In genomic region chr7:35670856-35671569, GRCh38 we compare ENCODE assay signal across 30 cellular contexts. TPM values are rescaled to one million over a fixed set of nuclear protein-coding genes. Genes with fewer than 3 reads are reported as not detected.
DNase-seq lines count a peak whose midpoint lies in the region; ATAC-seq and TF ChIP-seq lines count a peak whose summit lies in the region.
"Had no signal": no experiment of that assay in that cellular context is flagged by ENCODE, and none has a peak within 500 bp of the region (broad histone marks: within the 10 kb centered on the region; RNA-seq: fewer than 3 reads in every experiment).

No MANE protein-coding gene starts in this region.

- H3K9me3 ChIP-seq in IMR-90 (ENCODE audit: control insufficient read depth, insufficient read depth, low read length) (no peaks in the 10 kb centered on the region), ectodermal cell (ENCODE audit: control insufficient read depth, low read length) (no peaks in the 10 kb centered on the region), mesenchymal stem cell (ENCODE audit: control insufficient read depth, low read length) (no peaks in the 10 kb centered on the region)
- H3K9me3 ChIP-seq: HAP-1, mucosa of descending colon, SJCRH30, tibial artery, vagina had no signal

- no peak overlapping the region for H2AK9ac ChIP-seq in IMR-90 (replicated peaks; ENCODE audit: low read depth, low read length, poor library complexity)

- H3K23ac ChIP-seq in IMR-90 (ENCODE audit: low read depth, low read length): no peak overlapping the region
- H3K23ac ChIP-seq in mesenchymal stem cell (ENCODE audit: low read length in 2 of 2): no peak overlapping the region

- no peak overlapping the region for H3K56ac ChIP-seq in IMR-90 (ENCODE audit: extremely low read depth, insufficient read depth, low read length)

- TF ChIP-seq POLR2A in IMR-90 (IDR thresholded peaks at IDR 0.05; ENCODE audit: low read depth, low read length): no peak

- H3K4ac ChIP-seq in IMR-90 (ENCODE audit: low read depth, low read length) (no peak overlapping the region), mesenchymal stem cell (ENCODE audit: low read depth in 1 of 2, low read length in 2 of 2) (no peak overlapping the region)

- dilution Hi-C loops in IMR-90 (cut with HindIII; ENCODE audit: low sequenced_read_pairs, unreplicated experiment): no loop called here

- H3K18ac ChIP-seq in IMR-90 (ENCODE audit: low read depth, low read length) (no peak overlapping the region), mesenchymal stem cell (ENCODE audit: low read depth in 1 of 2, low read length in 2 of 2) (no peak overlapping the region)

- BruUV-seq in IMR-90 (replicated peaks; lab: Mats Ljungman, UMichigan): no TSS peak

- peaks cover 15 to 39% of the 10 kb centered on the region in 2 experiments for H3K79me1 ChIP-seq in IMR-90 (ENCODE audit: low read depth in 1 of 2, low read length in 2 of 2)
- H3K79me1 ChIP-seq in mesenchymal stem cell (replicated peaks; ENCODE audit: low read length, poor library complexity, severe bottlenecking): peaks cover 13% of the 10 kb centered on the region

- H4K91ac ChIP-seq in IMR-90 (ENCODE audit: insufficient read depth, low read depth, low read length) (no peak overlapping the region), mesenchymal stem cell (ENCODE audit: low read length) (no peak overlapping the region)

- H3K9ac ChIP-seq in IMR-90 (ENCODE audit: low read depth, low read length) (no peak overlapping the region), mesenchymal stem cell (ENCODE audit: low read length) (no peak overlapping the region)

- TF ChIP-seq CTCF in IMR-90 (conservative IDR thresholded peaks at IDR 0.05; ENCODE audit: low read depth, low read length): no peak
- no peak for TF ChIP-seq CTCF in natural killer cell (IDR thresholded peaks at IDR 0.05)

- peak overlapping the region in 1 of 2 donors; percentile 25 for H3K4me3 Mint-ChIP-seq in activated T-cell treated with anti-CD3 and anti-CD28 coated beads, Interleukin-2, amount 50 U/mL, for 72 hours
- H3K4me3 Mint-ChIP-seq in natural killer cell: no peak overlapping the region
- H3K4me3 Mint-ChIP-seq: activated naive CD8-positive, alpha-beta T cell treated with anti-CD3 and anti-CD28 coated beads, Interleukin-2, amount 10 ng/mL, durations not matched to agents 7 days and 5 days; CD4-positive, alpha-beta T cell; effector memory CD8-positive, alpha-beta T cell; nephron had no signal

- POLR2A ChIA-PET in IMR-90 (lab: Charles Lee; ENCODE audit: unreplicated experiment): no interaction called here

- TF ChIP-seq RAD21 in IMR-90 (IDR thresholded peaks at IDR 0.05; ENCODE audit: low read length): no peak

- DNase-seq in activated T-cell treated with anti-CD3 and anti-CD28 coated beads, Interleukin-2, amount 50 U/mL, for 72 hours: no peak
- DNase-seq in activated T-cell treated with anti-CD3 and anti-CD28 coated beads for 4 hours (no peak), IMR-90 (no peak), natural killer cell (no peak), mesenchymal stem cell (no peak), H4 (ENCODE audit: low spot score) (no peak), middle frontal gyrus (ENCODE audit: extremely low spot score, low spot score) (no peak)
- DNase-seq: activated CD4-positive, alpha-beta T cell treated with anti-CD3 and anti-CD28 coated beads, Interleukin-2, amount 50 U/mL, for 48 hours; activated CD8-positive, alpha-beta memory T cell treated with anti-CD3 and anti-CD28 coated beads, Interleukin-2, amount 50 U/mL, for 4 hours; activated naive CD8-positive, alpha-beta T cell treated with anti-CD3 and anti-CD28 coated beads, Interleukin-2, amount 10 ng/mL, durations not matched to agents 7 days and 5 days; CD4-positive, alpha-beta T cell; cortex of kidney; DMS79 treated with DMSO at 0.1 percent for 48 hours; effector memory CD8-positive, alpha-beta T cell; GF-D8; head of caudate nucleus; kidney; mucosa of descending colon; NCI-H1436; NCI-H2107; NCI-H446 treated with DMSO at 0.1 percent for 48 hours; NCI-H82; SJCRH30; stimulated activated CD4-positive, alpha-beta T cell treated with anti-CD3 and anti-CD28 coated beads, Interleukin-4, amount 100 ng/mL, for 1 hour; tibial artery had no signal

- WGBS in IMR-90 (ENCODE audit: extremely low coverage in 2 of 2, insufficient read length in 1 of 2), 2 experiments: no CpG with 5 or more reads among the region's 3 CpGs
- WGBS in ectodermal cell, 2 experiments: 56% methylated on average over 2 of the region's 3 CpGs; no CpG with 5 or more reads in 1 of the 2 experiments
- no CpG with 5 or more reads among the region's 3 CpGs for WGBS in mesenchymal stem cell

- H3K14ac ChIP-seq in IMR-90 (replicated peaks; ENCODE audit: low read depth, low read length) (no peak overlapping the region), mesenchymal stem cell (ENCODE audit: low read length in 2 of 2) (no peak overlapping the region)

- intact Hi-C loops in IMR-90 (cut with micrococcal nuclease): no loop called here
- intact Hi-C loops in natural killer cell (cut with micrococcal nuclease): no loop called here

- H3K27ac ChIP-seq in IMR-90 (ENCODE audit: insufficient read depth, low read length): no peak overlapping the region; the same call in 1 of the 2 replicates
- peak overlapping the region; percentile 2 for H3K27ac ChIP-seq in ectodermal cell (ENCODE audit: insufficient read depth, low read depth, low read length, poor library complexity, severe bottlenecking)
- H3K27ac ChIP-seq in mesenchymal stem cell (ENCODE audit: low read length, poor library complexity, severe bottlenecking): no peak overlapping the region
- H3K27ac ChIP-seq: SJCRH30, tibial artery, vagina had no signal

- no peaks in the 10 kb centered on the region for H3K27me3 Mint-ChIP-seq in activated T-cell treated with anti-CD3 and anti-CD28 coated beads, Interleukin-2, amount 50 U/mL, for 72 hours (ENCODE audit: low read depth)
- H3K27me3 Mint-ChIP-seq in natural killer cell (ENCODE audit: low read depth in 2 of 2): no peaks in the 10 kb centered on the region
- H3K27me3 Mint-ChIP-seq: activated naive CD8-positive, alpha-beta T cell treated with anti-CD3 and anti-CD28 coated beads, Interleukin-2, amount 10 ng/mL, durations not matched to agents 7 days and 5 days; CD4-positive, alpha-beta T cell; effector memory CD8-positive, alpha-beta T cell had no signal

- H2BK15ac ChIP-seq in IMR-90 (ENCODE audit: low read depth, low read length) (no peak overlapping the region), mesenchymal stem cell (ENCODE audit: low read depth, poor library complexity, severe bottlenecking) (no peak overlapping the region)

- no peak overlapping the region for H2BK120ac ChIP-seq in IMR-90 (ENCODE audit: low read depth, low read length)
- H2BK120ac ChIP-seq in mesenchymal stem cell (ENCODE audit: low read depth, low read length): no peak overlapping the region

- H3K4me1 ChIP-seq in IMR-90 (ENCODE audit: control insufficient read depth, insufficient read depth, low read length): no peaks in the 10 kb centered on the region
- H3K4me1 ChIP-seq in ectodermal cell (ENCODE audit: control insufficient read depth, insufficient read depth, low read length): peaks cover 6% of the 10 kb centered on the region
- H3K4me1 ChIP-seq in mesenchymal stem cell (ENCODE audit: control insufficient read depth, insufficient read depth, low read depth, low read length): no peaks in the 10 kb centered on the region
- H3K4me1 ChIP-seq: SJCRH30, vagina had no signal

- H3K27ac Mint-ChIP-seq in activated T-cell treated with anti-CD3 and anti-CD28 coated beads, Interleukin-2, amount 50 U/mL, for 72 hours: peak overlapping the region; percentile 84
- H3K27ac Mint-ChIP-seq in natural killer cell: peak overlapping the region; percentile 9 to 34
- H3K27ac Mint-ChIP-seq: activated naive CD8-positive, alpha-beta T cell treated with anti-CD3 and anti-CD28 coated beads, Interleukin-2, amount 10 ng/mL, durations not matched to agents 7 days and 5 days; CD4-positive, alpha-beta T cell; nephron had no signal

- in situ Hi-C loops in IMR-90 (cut with MboI; ENCODE audit: low sequenced_read_pairs): no loop called here

- H3K36me3 ChIP-seq in IMR-90 (ENCODE audit: control insufficient read depth, insufficient read depth, low read length) (peaks cover 6% of the 10 kb centered on the region), ectodermal cell (ENCODE audit: control insufficient read depth, insufficient read depth, low read length) (peaks cover 15% of the 10 kb centered on the region), mesenchymal stem cell (ENCODE audit: control insufficient read depth in 1 of 2, insufficient read depth in 2 of 2, low read depth in 1 of 2, low read length in 2 of 2) (peaks cover 0 to 52% of the 10 kb centered on the region in 2 experiments)
- H3K36me3 ChIP-seq: HAP-1 had no signal

- H2AK5ac ChIP-seq in IMR-90 (ENCODE audit: low read depth, low read length) (no peak overlapping the region), mesenchymal stem cell (ENCODE audit: low read length, severe bottlenecking) (no peak overlapping the region)

- H4K5ac ChIP-seq in IMR-90 (ENCODE audit: low read depth, low read length): no peak overlapping the region

- CTCF ChIA-PET in IMR-90 (lab: Yijun Ruan, JAX): no interaction called here

- ATAC-seq in activated T-cell treated with anti-CD3 and anti-CD28 coated beads, Interleukin-2, amount 50 U/mL, for 72 hours (replicated peaks in 1 of 2): no peak
- ATAC-seq in IMR-90 (ENCODE audit: low read depth) (no peak; the same call in 1 of the 2 replicates), natural killer cell (no peak)
- ATAC-seq: effector memory CD8-positive, alpha-beta T cell; esophagus mucosa; mucosa of descending colon had no signal

- H3K27me3 ChIP-seq in IMR-90 (ENCODE audit: control insufficient read depth, insufficient read depth, low read length) (no peaks in the 10 kb centered on the region), ectodermal cell (ENCODE audit: control insufficient read depth, insufficient read depth, low read length, poor library complexity, severe bottlenecking) (no peaks in the 10 kb centered on the region), mesenchymal stem cell (ENCODE audit: control insufficient read depth in 1 of 2, insufficient read depth in 1 of 2, low read length in 2 of 2) (no peaks in the 10 kb centered on the region)
- H3K27me3 ChIP-seq: SJCRH30, tibial artery, vagina had no signal

- no peak overlapping the region for H2BK12ac ChIP-seq in mesenchymal stem cell (ENCODE audit: low read length in 2 of 2)

- peaks cover 6% of the 10 kb centered on the region; the same call in 1 of the 2 replicates for H4K20me1 ChIP-seq in IMR-90 (ENCODE audit: insufficient read depth, low read length)

- H2BK20ac ChIP-seq in IMR-90 (ENCODE audit: low read depth, low read length): no peak overlapping the region

- H3K4me3 ChIP-seq in IMR-90 (ENCODE audit: insufficient read depth, low read depth, low read length) (no peak overlapping the region), ectodermal cell (ENCODE audit: insufficient read depth, low read depth, low read length) (no peak overlapping the region), mesenchymal stem cell (ENCODE audit: insufficient read depth in 1 of 2, low read depth in 1 of 2, low read length in 2 of 2) (no peak overlapping the region)
- H3K4me3 ChIP-seq: HAP-1, mucosa of descending colon, SJCRH30, tibial artery, vagina had no signal

- no peak overlapping the region for H2AFZ ChIP-seq in IMR-90 (replicated peaks; ENCODE audit: low read length, poor library complexity)
- no peak overlapping the region for H2AFZ ChIP-seq in mesenchymal stem cell (ENCODE audit: low read depth, low read length)

- peaks cover 21% of the 10 kb centered on the region for H3K4me1 Mint-ChIP-seq in activated T-cell treated with anti-CD3 and anti-CD28 coated beads, Interleukin-2, amount 50 U/mL, for 72 hours (ENCODE audit: low read depth)
- H3K4me1 Mint-ChIP-seq in natural killer cell: peaks cover 44 to 46% of the 10 kb centered on the region in 2 donors
- H3K4me1 Mint-ChIP-seq: nephron had no signal

- no peaks in the 10 kb centered on the region for H3K9me1 ChIP-seq in IMR-90 (ENCODE audit: insufficient read depth, low read length)

- H2BK5ac ChIP-seq in IMR-90 (ENCODE audit: low read depth, low read length, poor library complexity, severe bottlenecking): no peak overlapping the region
- no peak overlapping the region for H2BK5ac ChIP-seq in mesenchymal stem cell (ENCODE audit: low read depth, low read length, poor library complexity, severe bottlenecking)

- H3K4me2 ChIP-seq in IMR-90 (ENCODE audit: low read depth, low read length) (no peak overlapping the region), mesenchymal stem cell (ENCODE audit: low read length, poor library complexity, severe bottlenecking) (no peak overlapping the region)

- H4K8ac ChIP-seq in IMR-90 (ENCODE audit: low read depth in 2 of 2, low read length in 2 of 2) (peak overlapping the region in 1 of 2 experiments; percentile 35; a peak in 1 of 4 replicates), mesenchymal stem cell (ENCODE audit: low read length) (no peak overlapping the region)

- H3K36me3 Mint-ChIP-seq in activated T-cell treated with anti-CD3 and anti-CD28 coated beads, Interleukin-2, amount 50 U/mL, for 72 hours (ENCODE audit: insufficient read depth in 2 of 2): peaks cover 7 to 16% of the 10 kb centered on the region in 2 donors
- H3K36me3 Mint-ChIP-seq in natural killer cell: peaks cover 11% of the 10 kb centered on the region

- H3K9me3 Mint-ChIP-seq in activated T-cell treated with anti-CD3 and anti-CD28 coated beads, Interleukin-2, amount 50 U/mL, for 72 hours: no peaks in the 10 kb centered on the region
- no peaks in the 10 kb centered on the region for H3K9me3 Mint-ChIP-seq in natural killer cell
- H3K9me3 Mint-ChIP-seq: activated naive CD8-positive, alpha-beta T cell treated with anti-CD3 and anti-CD28 coated beads, Interleukin-2, amount 10 ng/mL, durations not matched to agents 7 days and 5 days; CD4-positive, alpha-beta T cell; effector memory CD8-positive, alpha-beta T cell had no signal

RNA-seq across cellular contexts. Expression of gene HERPUD2, which starts 23.9 kb away (rescaled TPM):
- total RNA-seq in activated T-cell treated with anti-CD3 and anti-CD28 coated beads, Interleukin-2, amount 50 U/mL, for 72 hours: 10 to 100 TPM; 37.5 to 40.4 TPM
- total RNA-seq in IMR-90 (2012; rRNA removed): 18.3 and 22.2 TPM in 2 replicates
- 26.8 and 27.2 TPM in 2 replicates for polyA plus RNA-seq in IMR-90 (2012; rRNA removed)
- polyA plus RNA-seq in IMR-90 (2012; cell fraction: cytosol; rRNA removed): 7.9 and 15.9 TPM in 2 replicates
- 11.7 and 13.3 TPM in 2 replicates for polyA plus RNA-seq in IMR-90 (2012; cell fraction: nucleus; rRNA removed; ENCODE audit: low replicate concordance)
- polyA plus RNA-seq in ectodermal cell (2013, experiment 1 of 4): 39.5 TPM
- polyA plus RNA-seq in ectodermal cell (2013, experiment 2 of 4): 33.2 TPM
- 32.3 TPM for polyA plus RNA-seq in ectodermal cell (2013, experiment 3 of 4)
- 37.0 TPM for polyA plus RNA-seq in ectodermal cell (2013, experiment 4 of 4)
- total RNA-seq in natural killer cell: 100 to 1,000 TPM; 103 to 112 (median 111) TPM
- 35.5 TPM for polyA plus RNA-seq in mesenchymal stem cell (2013, experiment 1 of 2)
- polyA plus RNA-seq in mesenchymal stem cell (2013, experiment 2 of 2): 34.4 TPM
- total RNA-seq in H4 (2014; rRNA removed; shearing (Covaris generic)): 19.2 and 39.3 TPM in 2 replicates
